ENCODE assay signal across 8 cellular contexts in genomic region chr14:104722938-104723650, GRCh38. TPM values are rescaled to one million over a fixed set of nuclear protein-coding genes. Genes with fewer than 3 reads are reported as not detected.
DNase-seq lines count a peak whose midpoint lies in the region; ATAC-seq and TF ChIP-seq lines count a peak whose summit lies in the region.

No MANE protein-coding gene starts in this region.

- H3F3A ChIP-seq in smooth muscle cell (ENCODE audit: low read depth): no peaks in the 10 kb centered on the region

- TF ChIP-seq CTCF in HL-60 (IDR thresholded peaks at IDR 0.05; ENCODE audit: insufficient read depth, low read length): no peak
- TF ChIP-seq CTCF in Peyer's patch (IDR thresholded peaks at IDR 0.05): no peak
- TF ChIP-seq CTCF in smooth muscle cell (IDR thresholded peaks at IDR 0.05; ENCODE audit: borderline replicate concordance, insufficient read depth, poor library complexity, severe bottlenecking): no peak
- no peak for TF ChIP-seq CTCF in mesothelial cell of epicardium (IDR thresholded peaks at IDR 0.05; ENCODE audit: unreplicated experiment)

- peak overlapping the region; percentile 97 for H3K4me2 ChIP-seq in smooth muscle cell

- WGBS in smooth muscle cell (ENCODE audit: low lambda C conversion rate): 56% methylated on average over 25 of the region's 26 CpGs

- H3K4me1 ChIP-seq in Peyer's patch (peaks cover 6 to 39% (median 14%) of the 10 kb centered on the region in 4 donors), iPS-15b (ENCODE audit: control insufficient read depth, insufficient read depth, low read length) (no peaks in the 10 kb centered on the region), smooth muscle cell (ENCODE audit: low read depth) (peaks cover 12% of the 10 kb centered on the region)

- peaks cover 5% of the 10 kb centered on the region for H3K4me1 Mint-ChIP-seq in mesothelial cell of epicardium

- no peak overlapping the region for H3K27ac ChIP-seq in HL-60 (replicated peaks)
- peak overlapping the region; percentile 68 to 88 (median 72) for H3K27ac ChIP-seq in Peyer's patch
- no peak overlapping the region for H3K27ac ChIP-seq in smooth muscle cell (ENCODE audit: low read depth)

- peaks cover 15% of the 10 kb centered on the region for H4K20me1 ChIP-seq in smooth muscle cell (ENCODE audit: low read depth)

- H3K9me3 Mint-ChIP-seq in mesothelial cell of epicardium: no peaks in the 10 kb centered on the region

- ATAC-seq in GM21367 (IDR thresholded peaks at IDR 0.05; ENCODE audit: unreplicated experiment) (no peak), GM18505 (IDR thresholded peaks at IDR 0.05; ENCODE audit: unreplicated experiment) (no peak), HG02852 (IDR thresholded peaks at IDR 0.05; ENCODE audit: unreplicated experiment) (no peak)

- peaks cover 0 to 14% (median 0%) of the 10 kb centered on the region in 3 donors for H3K36me3 ChIP-seq in Peyer's patch
- no peaks in the 10 kb centered on the region for H3K36me3 ChIP-seq in iPS-15b (ENCODE audit: control insufficient read depth, insufficient read depth, low read length)
- no peaks in the 10 kb centered on the region for H3K36me3 ChIP-seq in smooth muscle cell (ENCODE audit: low read depth)

- H3K36me3 Mint-ChIP-seq in mesothelial cell of epicardium: peaks cover 8% of the 10 kb centered on the region

- H3K9me3 ChIP-seq in Peyer's patch (no peaks in the 10 kb centered on the region), iPS-15b (ENCODE audit: control insufficient read depth, insufficient read depth, low read length) (no peaks in the 10 kb centered on the region), smooth muscle cell (replicated peaks; ENCODE audit: low read depth) (no peaks in the 10 kb centered on the region)

- DNase-seq in HL-60 (ENCODE audit: low read depth in 1 of 2, low spot score in 1 of 2): peak; percentile 49 to 50
- peak in 2 of 3 donors; percentile 65 to 70 for DNase-seq in Peyer's patch
- DNase-seq in smooth muscle cell (lab: John Stamatoyannopoulos, UW; ENCODE audit: unreplicated experiment): no peak
- DNase-seq in mesothelial cell of epicardium (ENCODE audit: low spot score in 2 of 2, unreplicated experiment in 2 of 2): no peak

- peaks cover 3% of the 10 kb centered on the region for H3K27me3 Mint-ChIP-seq in mesothelial cell of epicardium (ENCODE audit: low read depth)

- TF ChIP-seq POLR2A in Peyer's patch (IDR thresholded peaks at IDR 0.05) (no peak), GM18505 (IDR thresholded peaks at IDR 0.05; ENCODE audit: borderline replicate concordance, extremely low read depth, insufficient read depth, insufficient read length) (no peak)

- H3K4me3 ChIP-seq in HL-60 (replicated peaks; ENCODE audit: insufficient read depth, low read length) (peak overlapping the region; percentile 81), Peyer's patch (peak overlapping the region; percentile 64 to 94 (median 90)), iPS-15b (ENCODE audit: low read depth, low read length) (peak overlapping the region; percentile 59), smooth muscle cell (no peak overlapping the region)

- no peak overlapping the region for H3K9ac ChIP-seq in iPS-15b (ENCODE audit: low read depth, low read length)
- H3K9ac ChIP-seq in smooth muscle cell (ENCODE audit: low read depth): no peak overlapping the region

- no peak overlapping the region for H3K4me3 Mint-ChIP-seq in mesothelial cell of epicardium

- no peak overlapping the region for H2AFZ ChIP-seq in smooth muscle cell (ENCODE audit: low read depth)

- H3K27me3 ChIP-seq in HL-60 (ENCODE audit: insufficient read depth, poor library complexity, severe bottlenecking): peaks cover 24% of the 10 kb centered on the region
- H3K27me3 ChIP-seq in Peyer's patch: no peaks in the 10 kb centered on the region
- no peaks in the 10 kb centered on the region for H3K27me3 ChIP-seq in iPS-15b (ENCODE audit: control insufficient read depth, insufficient read depth, low read length)
- H3K27me3 ChIP-seq in smooth muscle cell (ENCODE audit: low read depth): no peaks in the 10 kb centered on the region

- H3K27ac Mint-ChIP-seq in mesothelial cell of epicardium: no peak overlapping the region

- no peaks in the 10 kb centered on the region for H3K79me2 ChIP-seq in smooth muscle cell (ENCODE audit: low read depth)

RNA-seq across cellular contexts. Expression of gene ADSS1, which starts 0.9 kb away (rescaled TPM):
- total RNA-seq in Peyer's patch (10 to 100 TPM; 11.0 to 18.6 (median 17.1) TPM), smooth muscle cell (6.0 and 43.0 TPM in 2 replicates), mesothelial cell of epicardium (14.1 to 17.1 TPM (median 14.4 TPM) in 3 replicates)
- 7.8 and 9.3 TPM in 2 replicates for polyA plus RNA-seq in smooth muscle cell

RNA-seq across cellular contexts. Expression of gene SIVA1, which starts 29.9 kb away (rescaled TPM):
- 100 to 1,000 TPM in 3 of 4 donors, 10 to 100 TPM in 1; 64.6 to 144 (median 115) TPM for total RNA-seq in Peyer's patch
- 78.5 and 155 TPM in 2 replicates for total RNA-seq in smooth muscle cell
- 118 and 133 TPM in 2 replicates for polyA plus RNA-seq in smooth muscle cell
- 68.7 to 70.9 TPM (median 70.9 TPM) in 3 replicates for total RNA-seq in mesothelial cell of epicardium

RNA-seq across cellular contexts. Expression of gene INF2, which starts 33.7 kb away (rescaled TPM):
- total RNA-seq in Peyer's patch (100 to 1,000 TPM; 137 to 287 (median 203) TPM), smooth muscle cell (28.1 and 29.8 TPM in 2 replicates), mesothelial cell of epicardium (90.2 to 92.8 TPM (median 92.5 TPM) in 3 replicates)
- polyA plus RNA-seq in smooth muscle cell: 19.9 and 30.1 TPM in 2 replicates

Comparison
In these comparisons a context has a peak if more than half of its experiments do, and no peak if none do; other contexts are left out.
1. DNase-seq: peak in HL-60 (2 of 2) and Peyer's patch (2 of 3); none in smooth muscle cell (single experiment) and mesothelial cell of epicardium (0 of 2).
2. H3K27ac ChIP-seq: peak in Peyer's patch (4 of 4); none in HL-60 (single experiment) and smooth muscle cell (single experiment).